ENCODE assay signal across 14 cellular contexts in the genomic region with DNA sequence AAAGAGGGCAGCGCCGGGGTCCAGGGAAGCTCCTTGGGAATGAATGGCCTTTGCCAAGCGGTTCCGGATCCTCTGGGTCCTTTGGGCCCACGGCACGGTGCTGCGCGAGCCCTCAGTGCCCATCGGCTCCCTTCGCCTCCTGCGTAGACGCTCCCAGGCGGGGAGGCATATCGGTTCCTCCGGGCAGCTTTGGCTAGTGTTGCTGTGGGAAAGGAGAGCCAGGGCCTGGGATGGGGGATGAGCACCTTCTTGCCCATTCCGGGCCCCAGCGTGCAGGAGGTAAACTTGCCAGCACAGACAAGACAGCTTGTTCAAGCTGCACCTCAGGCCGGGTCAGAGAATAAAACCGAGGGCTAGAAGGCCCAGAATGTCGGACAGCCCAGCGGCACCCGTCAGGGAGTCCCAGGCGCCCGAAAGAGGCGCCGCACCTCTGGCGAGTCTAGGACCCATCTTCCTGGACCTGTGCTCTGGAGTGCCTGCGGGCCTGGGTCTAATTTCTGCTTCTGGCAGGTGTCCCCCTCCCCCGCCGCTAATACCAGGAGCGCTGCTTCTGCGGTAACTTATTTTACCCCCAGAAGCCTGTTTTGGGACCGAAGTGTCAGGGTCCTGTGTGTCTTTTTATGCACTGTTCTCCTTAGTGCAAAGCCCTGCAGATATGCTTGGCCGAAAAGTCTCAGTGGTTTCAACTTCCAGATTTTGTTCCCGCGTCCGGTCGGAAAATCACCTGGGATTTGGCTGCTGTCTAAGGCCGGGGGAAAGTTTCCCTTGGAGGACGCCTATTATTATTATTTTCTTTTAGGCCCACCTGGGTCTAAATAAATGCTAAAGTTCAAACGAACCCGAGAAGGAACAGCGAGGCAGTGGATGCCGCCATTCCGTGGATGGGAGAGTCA. TPM values are rescaled to one million over a fixed set of nuclear protein-coding genes. Genes with fewer than 3 reads are reported as not detected.
DNase-seq lines count a peak whose midpoint lies in the region; ATAC-seq and TF ChIP-seq lines count a peak whose summit lies in the region.
"Had no signal": no experiment of that assay in that cellular context is flagged by ENCODE, and none has a peak within 500 bp of the region (broad histone marks: within the 10 kb centered on the region; RNA-seq: fewer than 3 reads in every experiment).

No MANE protein-coding gene starts in this region.

- CTCF ChIA-PET in activated CD8-positive, alpha-beta T cell treated with anti-CD3 and anti-CD28 coated beads, Interleukin-2, amount 10 ng/mL, durations not matched to agents 7 days and 5 days (lab: Charles Lee) = interaction anchor here (0.6 kb wide), 1 partner anchor 156 kb away, joined by 3 read pairs; no protein-coding TSS in a partner anchor

- H3K9me3 Mint-ChIP-seq in activated CD8-positive, alpha-beta T cell treated with anti-CD3 and anti-CD28 coated beads, Interleukin-2, amount 10 ng/mL, durations not matched to agents 7 days and 5 days (ENCODE audit: insufficient read depth) = no peaks in the 10 kb centered on the region
- H3K9me3 Mint-ChIP-seq in type B pancreatic cell = no peaks in the 10 kb centered on the region

- H3K27ac Mint-ChIP-seq in activated CD8-positive, alpha-beta T cell treated with anti-CD3 and anti-CD28 coated beads, Interleukin-2, amount 10 ng/mL, durations not matched to agents 7 days and 5 days = no peak overlapping the region
- H3K27ac Mint-ChIP-seq in type B pancreatic cell = peak overlapping the region; percentile 37

- TF ChIP-seq CTCF in left ventricle myocardium inferior (IDR thresholded peaks at IDR 0.05; ENCODE audit: borderline replicate concordance) (no peak), lower lobe of right lung (IDR thresholded peaks at IDR 0.05) (no peak), type B pancreatic cell (conservative IDR thresholded peaks at IDR 0.05) (no peak)

- ATAC-seq in left ventricle myocardium superior (no peak), lower lobe of right lung (no peak), GM18907 (IDR thresholded peaks at IDR 0.05; ENCODE audit: unreplicated experiment) (no peak), GM21717 (IDR thresholded peaks at IDR 0.05; ENCODE audit: unreplicated experiment) (no peak)
- no peak for ATAC-seq in activated CD8-positive, alpha-beta T cell treated with anti-CD3 and anti-CD28 coated beads, Interleukin-2, amount 10 ng/mL, durations not matched to agents 7 days and 5 days

- POLR2A ChIA-PET in activated CD8-positive, alpha-beta T cell treated with anti-CD3 and anti-CD28 coated beads, Interleukin-2, amount 10 ng/mL, durations not matched to agents 7 days and 5 days (lab: Charles Lee) = no interaction called here

- no peaks in the 10 kb centered on the region for H3K9me3 ChIP-seq in left ventricle myocardium inferior (replicated peaks)
- H3K9me3 ChIP-seq in lower lobe of right lung = no peaks in the 10 kb centered on the region
- H3K9me3 ChIP-seq: ascending aorta, neutrophil had no signal

- H3K36me3 Mint-ChIP-seq in activated CD8-positive, alpha-beta T cell treated with anti-CD3 and anti-CD28 coated beads, Interleukin-2, amount 10 ng/mL, durations not matched to agents 7 days and 5 days (ENCODE audit: low read depth) = no peaks in the 10 kb centered on the region
- H3K36me3 Mint-ChIP-seq in type B pancreatic cell = peaks cover 9% of the 10 kb centered on the region

- peaks cover 23% of the 10 kb centered on the region for H3K4me1 Mint-ChIP-seq in activated CD8-positive, alpha-beta T cell treated with anti-CD3 and anti-CD28 coated beads, Interleukin-2, amount 10 ng/mL, durations not matched to agents 7 days and 5 days (ENCODE audit: low read depth)
- H3K4me1 Mint-ChIP-seq in type B pancreatic cell (ENCODE audit: unreplicated experiment) = peaks cover 25% of the 10 kb centered on the region

- H3K4me1 ChIP-seq in left ventricle myocardium inferior (peaks cover 64% of the 10 kb centered on the region), lower lobe of right lung (peaks cover 26% of the 10 kb centered on the region)

- peak overlapping the region; percentile 68 for H3K4me3 ChIP-seq in left ventricle myocardium inferior
- peak overlapping the region; percentile 64 for H3K4me3 ChIP-seq in lower lobe of right lung

- DNase-seq in left ventricle myocardium inferior (no peak), left ventricle myocardium superior (no peak), lower lobe of right lung (no peak), type B pancreatic cell (ENCODE audit: extremely low spot score, unreplicated experiment) (no peak), NCI-H2196 treated with DMSO at 0.1 percent for 48 hours (lab: John Stamatoyannopoulos, UW; ENCODE audit: unreplicated experiment) (no peak)
- no peak for DNase-seq in activated CD8-positive, alpha-beta T cell treated with anti-CD3 and anti-CD28 coated beads, Interleukin-2, amount 10 ng/mL, durations not matched to agents 7 days and 5 days
- DNase-seq: activated CD4-positive, alpha-beta T cell treated with anti-CD3 and anti-CD28 coated beads, Interleukin-2, amount 50 U/mL, for 48 hours; C1 segment of cervical spinal cord; NCI-H1694 treated with DMSO at 0.1 percent for 48 hours; NK-92 treated with Interleukin-12 subunit alpha and Interleukin-12 subunit beta, amount 100 ng/mL, for 24 hours had no signal

- intact Hi-C loops in left ventricle myocardium inferior (cut with micrococcal nuclease) (no loop called here), left ventricle myocardium superior (cut with micrococcal nuclease) (no loop called here), lower lobe of right lung (cut with DNase I) (no loop called here)

- H3K36me3 ChIP-seq in left ventricle myocardium inferior (no peaks in the 10 kb centered on the region), lower lobe of right lung (no peaks in the 10 kb centered on the region)
- H3K36me3 ChIP-seq: ascending aorta, neutrophil had no signal

- H3K27me3 Mint-ChIP-seq in activated CD8-positive, alpha-beta T cell treated with anti-CD3 and anti-CD28 coated beads, Interleukin-2, amount 10 ng/mL, durations not matched to agents 7 days and 5 days (ENCODE audit: low read depth) = peaks cover 55% of the 10 kb centered on the region
- H3K27me3 Mint-ChIP-seq in type B pancreatic cell = peaks cover 70% of the 10 kb centered on the region

- H3K4me3 Mint-ChIP-seq in activated CD8-positive, alpha-beta T cell treated with anti-CD3 and anti-CD28 coated beads, Interleukin-2, amount 10 ng/mL, durations not matched to agents 7 days and 5 days = peak overlapping the region; percentile 34
- peak overlapping the region; percentile 82 for H3K4me3 Mint-ChIP-seq in type B pancreatic cell

- H3K27me3 ChIP-seq in left ventricle myocardium inferior (ENCODE audit: low read depth) = peaks cover 100% of the 10 kb centered on the region
- peaks cover 94% of the 10 kb centered on the region for H3K27me3 ChIP-seq in lower lobe of right lung (ENCODE audit: low read depth)

- H3K27ac ChIP-seq in left ventricle myocardium inferior (replicated peaks) (no peak overlapping the region), lower lobe of right lung (no peak overlapping the region)
- H3K27ac ChIP-seq: ascending aorta, neutrophil had no signal

RNA-seq across cellular contexts. Expression of a gene that starts 1.7 kb away (rescaled TPM):
- total RNA-seq in left ventricle myocardium inferior (0.19 TPM), left ventricle myocardium superior (0.20 TPM), lower lobe of right lung (4.2 TPM), type B pancreatic cell (ENCODE audit: low replicate concordance) (20.5 and 71.7 TPM in 2 replicates)
- not detected for total RNA-seq in activated CD8-positive, alpha-beta T cell treated with anti-CD3 and anti-CD28 coated beads, Interleukin-2, amount 10 ng/mL, durations not matched to agents 7 days and 5 days
